In genomic region chr3:160400048-160400630, GRCh38 we compare ENCODE assay signal across 1 cellular context.
TF ChIP-seq lines count a peak whose summit lies in the region.

No MANE protein-coding gene starts in this region.

TF ChIP-seq in HepG2, 621 proteins besides CTCF, POLR2A, EP300 and RAD21:
- TF ChIP-seq ZNF3 (CRISPR knock-in tag; IDR thresholded peaks at IDR 0.05) (no peak), GATAD1 (CRISPR knock-in tag; IDR thresholded peaks at IDR 0.05) (no peak), ZNF337 (CRISPR knock-in tag; IDR thresholded peaks at IDR 0.05; ENCODE audit: borderline replicate concordance, low read depth) (no peak), HNF1B (CRISPR knock-in tag; IDR thresholded peaks at IDR 0.05) (0 out of 2 replicates have a peak, but pooled peaks have one; percentile 22), ASH2L (IDR thresholded peaks at IDR 0.05; ENCODE audit: insufficient read length, low read depth, low read length) (peak; percentile 7), MAX (IDR thresholded peaks at IDR 0.05) (no peak; the same call in 1 of the 2 replicates), ZNF274 (CRISPR knock-in tag; IDR thresholded peaks at IDR 0.05) (no peak), KLF12 (CRISPR knock-in tag; IDR thresholded peaks at IDR 0.05; ENCODE audit: borderline replicate concordance) (0 out of 2 replicates have a peak, but pooled peaks have one; percentile 2), PCBP1 (IDR thresholded peaks at IDR 0.05; ENCODE audit: borderline replicate concordance, low read depth, low read length) (no peak), ZNF430 (CRISPR knock-in tag; IDR thresholded peaks at IDR 0.05) (0 out of 2 replicates have a peak, but pooled peaks have one; percentile 54), YEATS4 (CRISPR knock-in tag; IDR thresholded peaks at IDR 0.05; ENCODE audit: borderline replicate concordance) (0 out of 2 replicates have a peak, but pooled peaks have one; percentile 39), ZNF350 (CRISPR knock-in tag; IDR thresholded peaks at IDR 0.05; ENCODE audit: borderline replicate concordance, low read depth) (0 out of 2 replicates have a peak, but pooled peaks have one; percentile 11), RBFOX2 (IDR thresholded peaks at IDR 0.05; ENCODE audit: low read depth, low read length) (0 out of 2 replicates have a peak, but pooled peaks have one; percentile 3), ZNF138 (CRISPR knock-in tag; IDR thresholded peaks at IDR 0.05; ENCODE audit: low read depth) (0 out of 2 replicates have a peak, but pooled peaks have one; percentile 38), PHF8 (CRISPR knock-in tag; IDR thresholded peaks at IDR 0.05) (peak; percentile 32; the same call in 1 of the 2 replicates), ELF4 (CRISPR knock-in tag; IDR thresholded peaks at IDR 0.05; ENCODE audit: borderline replicate concordance) (0 out of 2 replicates have a peak, but pooled peaks have one; percentile 43), RXRA (CRISPR knock-in tag; IDR thresholded peaks at IDR 0.05) (no peak), ZKSCAN1 (IDR thresholded peaks at IDR 0.05; ENCODE audit: low read length) (no peak), FOXC1 (CRISPR knock-in tag; IDR thresholded peaks at IDR 0.05; ENCODE audit: borderline replicate concordance) (0 out of 2 replicates have a peak, but pooled peaks have one; percentile 48), ZNF670 (CRISPR knock-in tag; IDR thresholded peaks at IDR 0.05; ENCODE audit: borderline replicate concordance) (0 out of 2 replicates have a peak, but pooled peaks have one; percentile 17), ZNF746 (CRISPR knock-in tag; IDR thresholded peaks at IDR 0.05) (0 out of 2 replicates have a peak, but pooled peaks have one; percentile 12), HNRNPLL (IDR thresholded peaks at IDR 0.05; ENCODE audit: low read depth, low read length, poor library complexity, severe bottlenecking) (peak; percentile 54), ZMAT3 (CRISPR knock-in tag; conservative IDR thresholded peaks at IDR 0.05) (peak; percentile 30; the same call in 1 of the 2 replicates), ZSCAN31 (CRISPR knock-in tag; IDR thresholded peaks at IDR 0.05; ENCODE audit: low read depth) (0 out of 2 replicates have a peak, but pooled peaks have one; percentile 6), ZBTB49 (CRISPR knock-in tag; IDR thresholded peaks at IDR 0.05; ENCODE audit: borderline replicate concordance) (no peak), ZFP62 (CRISPR knock-in tag; IDR thresholded peaks at IDR 0.05) (no peak), ETS1 (CRISPR knock-in tag; IDR thresholded peaks at IDR 0.05) (no peak), IRF2 (CRISPR knock-in tag; IDR thresholded peaks at IDR 0.05) (0 out of 2 replicates have a peak, but pooled peaks have one; percentile 2), ZNF772 (CRISPR knock-in tag; IDR thresholded peaks at IDR 0.05) (peak; percentile 13; the same call in 1 of the 2 replicates), ZNF775 (CRISPR knock-in tag; IDR thresholded peaks at IDR 0.05; ENCODE audit: borderline replicate concordance) (no peak), MEIS2 (CRISPR knock-in tag; IDR thresholded peaks at IDR 0.05) (no peak), CEBPB (IDR thresholded peaks at IDR 0.05; ENCODE audit: borderline replicate concordance, low read depth, low read length) (0 out of 2 replicates have a peak, but pooled peaks have one; percentile 6), ZNF83 (CRISPR knock-in tag; IDR thresholded peaks at IDR 0.05; ENCODE audit: borderline replicate concordance) (no peak), MAZ (IDR thresholded peaks at IDR 0.05; ENCODE audit: borderline replicate concordance, low read depth, low read length) (no peak), MAZ (CRISPR knock-in tag; IDR thresholded peaks at IDR 0.05; ENCODE audit: low read depth) (peak; percentile 54; the same call in 1 of the 2 replicates), ZNF446 (CRISPR knock-in tag; IDR thresholded peaks at IDR 0.05) (0 out of 2 replicates have a peak, but pooled peaks have one; percentile 2), RBM22 (optimal IDR thresholded peaks at IDR 0.05; ENCODE audit: low read length) (peak; percentile 15)
- TF ChIP-seq, protein P1, sequence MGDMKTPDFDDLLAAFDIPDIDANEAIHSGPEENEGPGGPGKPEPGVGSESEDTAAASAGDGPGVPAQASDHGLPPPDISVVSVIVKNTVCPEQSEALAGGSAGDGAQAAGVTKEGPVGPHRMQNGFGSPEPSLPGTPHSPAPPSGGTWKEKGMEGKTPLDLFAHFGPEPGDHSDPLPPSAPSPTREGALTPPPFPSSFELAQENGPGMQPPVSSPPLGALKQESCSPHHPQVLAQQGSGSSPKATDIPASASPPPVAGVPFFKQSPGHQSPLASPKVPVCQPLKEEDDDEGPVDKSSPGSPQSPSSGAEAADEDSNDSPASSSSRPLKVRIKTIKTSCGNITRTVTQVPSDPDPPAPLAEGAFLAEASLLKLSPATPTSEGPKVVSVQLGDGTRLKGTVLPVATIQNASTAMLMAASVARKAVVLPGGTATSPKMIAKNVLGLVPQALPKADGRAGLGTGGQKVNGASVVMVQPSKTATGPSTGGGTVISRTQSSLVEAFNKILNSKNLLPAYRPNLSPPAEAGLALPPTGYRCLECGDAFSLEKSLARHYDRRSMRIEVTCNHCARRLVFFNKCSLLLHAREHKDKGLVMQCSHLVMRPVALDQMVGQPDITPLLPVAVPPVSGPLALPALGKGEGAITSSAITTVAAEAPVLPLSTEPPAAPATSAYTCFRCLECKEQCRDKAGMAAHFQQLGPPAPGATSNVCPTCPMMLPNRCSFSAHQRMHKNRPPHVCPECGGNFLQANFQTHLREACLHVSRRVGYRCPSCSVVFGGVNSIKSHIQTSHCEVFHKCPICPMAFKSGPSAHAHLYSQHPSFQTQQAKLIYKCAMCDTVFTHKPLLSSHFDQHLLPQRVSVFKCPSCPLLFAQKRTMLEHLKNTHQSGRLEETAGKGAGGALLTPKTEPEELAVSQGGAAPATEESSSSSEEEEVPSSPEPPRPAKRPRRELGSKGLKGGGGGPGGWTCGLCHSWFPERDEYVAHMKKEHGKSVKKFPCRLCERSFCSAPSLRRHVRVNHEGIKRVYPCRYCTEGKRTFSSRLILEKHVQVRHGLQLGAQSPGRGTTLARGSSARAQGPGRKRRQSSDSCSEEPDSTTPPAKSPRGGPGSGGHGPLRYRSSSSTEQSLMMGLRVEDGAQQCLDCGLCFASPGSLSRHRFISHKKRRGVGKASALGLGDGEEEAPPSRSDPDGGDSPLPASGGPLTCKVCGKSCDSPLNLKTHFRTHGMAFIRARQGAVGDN (CRISPR knock-in tag; IDR thresholded peaks at IDR 0.05): peak; percentile 50
- TF ChIP-seq, protein P2, sequence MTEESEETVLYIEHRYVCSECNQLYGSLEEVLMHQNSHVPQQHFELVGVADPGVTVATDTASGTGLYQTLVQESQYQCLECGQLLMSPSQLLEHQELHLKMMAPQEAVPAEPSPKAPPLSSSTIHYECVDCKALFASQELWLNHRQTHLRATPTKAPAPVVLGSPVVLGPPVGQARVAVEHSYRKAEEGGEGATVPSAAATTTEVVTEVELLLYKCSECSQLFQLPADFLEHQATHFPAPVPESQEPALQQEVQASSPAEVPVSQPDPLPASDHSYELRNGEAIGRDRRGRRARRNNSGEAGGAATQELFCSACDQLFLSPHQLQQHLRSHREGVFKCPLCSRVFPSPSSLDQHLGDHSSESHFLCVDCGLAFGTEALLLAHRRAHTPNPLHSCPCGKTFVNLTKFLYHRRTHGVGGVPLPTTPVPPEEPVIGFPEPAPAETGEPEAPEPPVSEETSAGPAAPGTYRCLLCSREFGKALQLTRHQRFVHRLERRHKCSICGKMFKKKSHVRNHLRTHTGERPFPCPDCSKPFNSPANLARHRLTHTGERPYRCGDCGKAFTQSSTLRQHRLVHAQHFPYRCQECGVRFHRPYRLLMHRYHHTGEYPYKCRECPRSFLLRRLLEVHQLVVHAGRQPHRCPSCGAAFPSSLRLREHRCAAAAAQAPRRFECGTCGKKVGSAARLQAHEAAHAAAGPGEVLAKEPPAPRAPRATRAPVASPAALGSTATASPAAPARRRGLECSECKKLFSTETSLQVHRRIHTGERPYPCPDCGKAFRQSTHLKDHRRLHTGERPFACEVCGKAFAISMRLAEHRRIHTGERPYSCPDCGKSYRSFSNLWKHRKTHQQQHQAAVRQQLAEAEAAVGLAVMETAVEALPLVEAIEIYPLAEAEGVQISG (CRISPR knock-in tag; IDR thresholded peaks at IDR 0.05): 0 out of 2 replicates have a peak, but pooled peaks have one; percentile 9
